ENCODE assay signal across 29 cellular contexts in the genomic region with DNA sequence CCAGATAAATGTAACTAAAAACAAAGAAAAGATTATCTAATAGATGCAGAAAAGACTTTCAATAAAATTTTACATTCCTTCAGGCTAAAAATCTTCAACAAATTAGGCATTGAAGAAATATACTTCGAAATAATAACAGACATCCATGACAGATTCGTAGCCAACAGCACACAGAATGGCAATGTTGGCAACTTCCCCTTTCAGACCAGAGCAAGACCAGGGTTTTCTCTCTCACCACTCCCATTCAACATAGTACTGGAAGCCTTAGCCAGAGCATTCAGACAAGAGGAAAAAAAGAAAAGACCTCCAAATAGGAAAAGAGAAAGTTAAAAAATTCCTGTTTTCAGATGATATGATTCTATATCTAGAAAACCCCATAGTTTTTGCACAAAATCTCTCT.
"Had no signal": no experiment of that assay in that cellular context is flagged by ENCODE, and none has a peak within 500 bp of the region (broad histone marks: within the 10 kb centered on the region; RNA-seq: fewer than 3 reads in every experiment).

No MANE protein-coding gene starts in this region.

- DNase-seq: activated CD4-positive, alpha-beta memory T cell treated with anti-CD3 and anti-CD28 coated beads, Interleukin-2, amount 10 ng/mL, durations not matched to agents 7 days and 5 days; activated CD4-positive, alpha-beta T cell treated with anti-CD3 and anti-CD28 coated beads for 1 hour; activated CD4-positive, alpha-beta T cell treated with anti-CD3 and anti-CD28 coated beads for 36 hours; activated CD4-positive, alpha-beta T cell treated with anti-CD3 and anti-CD28 coated beads for 48 hours; activated CD4-positive, alpha-beta T cell treated with anti-CD3 and anti-CD28 coated beads, Interleukin-2, amount 10 ng/mL, durations not matched to agents 7 days and 5 days; activated CD4-positive, alpha-beta T cell treated with anti-CD3 and anti-CD28 coated beads, Interleukin-2, amount 50 U/mL, for 48 hours; activated CD4-positive, CD25-positive, alpha-beta regulatory T cell; activated CD8-positive, alpha-beta memory T cell treated with anti-CD3 and anti-CD28 coated beads for 24 hours; activated CD8-positive, alpha-beta memory T cell treated with anti-CD3 and anti-CD28 coated beads, Interleukin-2, amount 10 ng/mL, durations not matched to agents 7 days and 5 days; activated CD8-positive, alpha-beta memory T cell treated with anti-CD3 and anti-CD28 coated beads, Interleukin-2, amount 50 U/mL, for 48 hours; activated CD8-positive, alpha-beta T cell treated with anti-CD3 and anti-CD28 coated beads, Interleukin-2, amount 10 ng/mL, durations not matched to agents 7 days and 5 days; activated effector memory CD4-positive, alpha-beta T cell treated with anti-CD3 and anti-CD28 coated beads, Interleukin-2, amount 50 U/mL, for 16 hours; activated gamma-delta T cell treated with Interleukin-2 at 50 U/mL for 16 hours; activated naive CD4-positive, alpha-beta T cell; activated naive CD4-positive, alpha-beta T cell treated with anti-CD3 and anti-CD28 coated beads, Interleukin-2, amount 10 ng/mL, durations not matched to agents 7 days and 5 days; activated naive CD8-positive, alpha-beta T cell treated with anti-CD3 and anti-CD28 coated beads, Interleukin-2, amount 10 ng/mL, durations not matched to agents 7 days and 5 days; activated naive CD8-positive, alpha-beta T cell treated with anti-CD3 and anti-CD28 coated beads, Interleukin-2, amount 50 U/mL, for 24 hours; activated T-cell treated with anti-CD3 and anti-CD28 coated beads, Interleukin-2, amount 50 U/mL, for 4 hours; activated T-cell treated with anti-CD3 and anti-CD28 coated beads, Interleukin-2, amount 50 U/mL, for 72 hours; amygdala; anterior cingulate cortex; caudate nucleus; cerebellar nuclear complex; T-helper 1 cell; T-helper 2 cell; T-helper 9 cell; WERI-Rb-1 had no signal

- H3K4me3 ChIP-seq: ascending aorta, cardiac muscle cell had no signal

- H3K9me3 ChIP-seq: ascending aorta had no signal

- H3K36me3 ChIP-seq: ascending aorta, cardiac muscle cell, WERI-Rb-1 had no signal

- H3K4me1 ChIP-seq: ascending aorta had no signal

- H3K27me3 ChIP-seq: ascending aorta, cardiac muscle cell had no signal
